1 cellular context compared by ENCODE assay signal in the genomic region with DNA sequence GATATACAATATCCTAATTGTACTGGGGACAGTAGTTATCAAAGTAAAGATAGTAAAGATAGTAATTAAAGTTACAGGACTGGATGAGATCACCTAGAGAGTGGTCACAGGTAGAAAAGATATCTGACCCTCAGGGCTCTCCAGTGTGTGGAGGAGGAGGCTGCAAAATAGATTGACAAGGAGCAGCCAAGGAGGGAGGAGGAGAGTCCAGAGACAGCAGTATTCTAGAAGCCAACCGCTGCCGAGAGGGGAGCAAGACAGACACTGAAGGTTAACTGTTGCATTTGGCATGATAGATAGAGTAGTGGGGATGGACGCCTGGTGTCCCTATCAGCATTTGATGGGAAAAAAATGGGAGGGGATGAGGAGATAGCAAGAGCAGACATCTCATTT.
TF ChIP-seq lines count a peak whose summit lies in the region.

No MANE protein-coding gene starts in this region.

TF ChIP-seq in endothelial cell of umbilical vein, 7 proteins besides CTCF, POLR2A, EP300 and RAD21 (continued from another document):
- TF ChIP-seq, protein P1, sequence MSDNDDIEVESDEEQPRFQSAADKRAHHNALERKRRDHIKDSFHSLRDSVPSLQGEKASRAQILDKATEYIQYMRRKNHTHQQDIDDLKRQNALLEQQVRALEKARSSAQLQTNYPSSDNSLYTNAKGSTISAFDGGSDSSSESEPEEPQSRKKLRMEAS (IDR thresholded peaks at IDR 0.05; ENCODE audit: insufficient read depth, insufficient read length) = no peak
- TF ChIP-seq EZH2 (IDR thresholded peaks at IDR 0.05; ENCODE audit: borderline replicate concordance, low read depth, low read length, severe bottlenecking) (no peak), MYC (IDR thresholded peaks at IDR 0.05; ENCODE audit: low read depth, low read length) (no peak)
